In the genomic region with DNA sequence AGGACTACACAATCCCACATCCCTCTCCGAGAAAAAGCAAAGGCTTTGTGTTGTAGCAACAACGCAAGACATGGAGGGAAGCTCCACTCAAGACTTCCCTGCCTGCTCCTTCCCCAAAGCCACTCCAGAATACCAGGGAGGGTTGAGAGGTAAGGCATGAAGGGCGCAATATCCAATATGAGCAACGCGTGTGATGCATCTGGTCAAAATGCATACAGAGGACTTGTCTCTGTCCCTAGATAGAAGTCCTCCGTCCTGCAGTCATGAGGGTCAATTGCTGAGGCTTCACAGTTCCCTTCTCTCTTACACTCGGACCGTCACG, we compare ENCODE assay signal across 8 cellular contexts. TPM values are rescaled to one million over a fixed set of nuclear protein-coding genes. Genes with fewer than 3 reads are reported as not detected.
A peak's percentile ranks its signal among the peaks of the same experiment; 100 is the strongest.
DNase-seq lines count a peak whose midpoint lies in the region; ATAC-seq lines count a peak whose summit lies in the region.

No MANE protein-coding gene starts in this region.

- H3K27ac ChIP-seq in subcutaneous abdominal adipose tissue (ENCODE audit: low read depth, low read length): peak overlapping the region; percentile 76

- no peaks in the 10 kb centered on the region for H3K27me3 ChIP-seq in subcutaneous abdominal adipose tissue (ENCODE audit: control insufficient read depth in 5 of 5, insufficient read depth in 4 of 5, low read length in 5 of 5)

- no peaks in the 10 kb centered on the region for H3K9me3 Mint-ChIP-seq in activated naive CD8-positive, alpha-beta T cell (ENCODE audit: low read depth)

- H3K27ac Mint-ChIP-seq in activated naive CD8-positive, alpha-beta T cell: peak overlapping the region; percentile 11

- H3K4me3 ChIP-seq in iPS-18c (ENCODE audit: insufficient read depth, low read depth, low read length) (peak overlapping the region; percentile 92), subcutaneous abdominal adipose tissue (ENCODE audit: low read depth in 1 of 5, low read length in 5 of 5) (peak overlapping the region; percentile 97 to 100 (median 100))

- H3K4me1 ChIP-seq in subcutaneous abdominal adipose tissue (ENCODE audit: control insufficient read depth in 5 of 5, insufficient read depth in 5 of 5, low read length in 5 of 5): peaks cover 2 to 30% (median 24%) of the 10 kb centered on the region in 5 donors

- peak overlapping the region; percentile 100 for H3K4me3 Mint-ChIP-seq in activated naive CD8-positive, alpha-beta T cell

- H3K36me3 ChIP-seq in subcutaneous abdominal adipose tissue (ENCODE audit: control insufficient read depth in 5 of 5, insufficient read depth in 5 of 5, low read length in 5 of 5): no peaks in the 10 kb centered on the region

- H3K9me3 ChIP-seq in iPS-18c (ENCODE audit: control insufficient read depth, insufficient read depth, low read length): no peaks in the 10 kb centered on the region
- no peaks in the 10 kb centered on the region for H3K9me3 ChIP-seq in subcutaneous abdominal adipose tissue (ENCODE audit: control insufficient read depth in 5 of 5, low read length in 5 of 5)

- peak; percentile 33 for ATAC-seq in HG03354 (IDR thresholded peaks at IDR 0.05; ENCODE audit: poor library complexity, severe bottlenecking, unreplicated experiment)

- H3K4me1 Mint-ChIP-seq in activated naive CD8-positive, alpha-beta T cell (ENCODE audit: low read depth): peaks cover 61% of the 10 kb centered on the region

- H3K36me3 Mint-ChIP-seq in activated naive CD8-positive, alpha-beta T cell: peaks cover 2% of the 10 kb centered on the region

- H3K9ac ChIP-seq in subcutaneous abdominal adipose tissue (ENCODE audit: low read length in 5 of 5): peak overlapping the region; percentile 61 to 98 (median 88)

- peak; percentile 64 for DNase-seq in ELR (ENCODE audit: low read depth)
- DNase-seq in NCI-H1105 treated with DMSO at 0.1 percent for 48 hours (lab: John Stamatoyannopoulos, UW): no peak
- no peak for DNase-seq in GDM1 (lab: John Stamatoyannopoulos, UW)
- no peak for DNase-seq in A172 (ENCODE audit: low spot score)

- no peaks in the 10 kb centered on the region for H3K27me3 Mint-ChIP-seq in activated naive CD8-positive, alpha-beta T cell

RNA-seq across cellular contexts. Expression of a gene that starts 0.5 kb away (rescaled TPM):
- 143 and 145 TPM in 2 replicates for total RNA-seq in A172 (2014; rRNA removed; shearing (Covaris generic))

RNA-seq across cellular contexts. Expression of a gene that starts 0.9 kb away (rescaled TPM):
- 7.1 and 11.3 TPM in 2 replicates for total RNA-seq in A172 (2014; rRNA removed; shearing (Covaris generic))
